ENCODE assay signal across 13 cellular contexts in the genomic region with DNA sequence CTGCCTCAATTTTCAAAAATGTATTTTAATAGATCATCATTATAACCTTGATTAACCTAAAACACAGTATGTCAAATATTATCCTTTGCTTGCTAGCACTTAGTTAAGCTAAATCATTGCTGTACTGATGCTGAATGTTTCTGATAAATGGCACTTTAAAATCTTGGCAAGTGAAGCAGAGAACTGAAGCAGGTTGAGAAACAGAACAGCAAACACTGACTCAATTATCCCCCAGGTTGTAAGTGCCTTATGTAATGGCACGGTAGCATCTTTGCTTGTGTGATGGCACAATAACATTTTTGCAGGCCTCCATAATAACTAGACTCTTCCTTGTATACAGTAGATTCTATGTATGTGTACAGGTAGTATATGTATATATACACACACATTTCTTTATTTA. TPM values are rescaled to one million over a fixed set of nuclear protein-coding genes. Genes with fewer than 3 reads are reported as not detected.
"Had no signal": no experiment of that assay in that cellular context is flagged by ENCODE, and none has a peak within 500 bp of the region (broad histone marks: within the 10 kb centered on the region; RNA-seq: fewer than 3 reads in every experiment).

No MANE protein-coding gene starts in this region.

- ATAC-seq: gastrocnemius medialis had no signal

- H3K27ac Mint-ChIP-seq: activated CD4-positive, alpha-beta T cell treated with anti-CD3 and anti-CD28 coated beads for 36 hours; endodermal cell; nephron; progenitor cell of endocrine pancreas; stimulated activated naive B cell treated with anti-CD40 and anti-IgM and Interleukin-4, amounts not matched to agents 10 μg/mL and 1 μg/mL and 100 μg/mL, for 72 hours had no signal

- H3K4me1 ChIP-seq: gastrocnemius medialis, lower lobe of right lung, right atrium auricular region had no signal

- H3K27me3 ChIP-seq: cardiac muscle cell, gastrocnemius medialis, heart left ventricle, right atrium auricular region had no signal

- H3K36me3 ChIP-seq: cardiac muscle cell, gastrocnemius medialis, heart left ventricle, lower lobe of right lung, right atrium auricular region had no signal

- H3K4me3 ChIP-seq: cardiac muscle cell, gastrocnemius medialis, heart left ventricle, lower lobe of right lung had no signal

- H3K9me3 ChIP-seq: gastrocnemius medialis, heart left ventricle, lower lobe of right lung, right atrium auricular region had no signal

- H3K4me3 Mint-ChIP-seq: activated CD4-positive, alpha-beta T cell treated with anti-CD3 and anti-CD28 coated beads for 36 hours; endodermal cell; immature natural killer cell; nephron; stimulated activated naive B cell treated with anti-CD40 and anti-IgM and Interleukin-4, amounts not matched to agents 10 μg/mL and 1 μg/mL and 100 μg/mL, for 72 hours had no signal

- DNase-seq: gastrocnemius medialis; lower lobe of right lung; stimulated activated CD4-positive, alpha-beta T cell treated with anti-CD3 and anti-CD28 coated beads, Interleukin-2, amount 100 ng/mL, for 48 hours; stimulated activated naive B cell treated with anti-CD40 and anti-IgM and Interleukin-4, amounts not matched to agents 10 μg/mL and 1 μg/mL and 100 μg/mL, for 72 hours had no signal

- FAIRE-seq: astrocyte had no signal

- H3K27me3 Mint-ChIP-seq: activated CD4-positive, alpha-beta T cell treated with anti-CD3 and anti-CD28 coated beads for 36 hours; stimulated activated naive B cell treated with anti-CD40 and anti-IgM and Interleukin-4, amounts not matched to agents 10 μg/mL and 1 μg/mL and 100 μg/mL, for 72 hours had no signal

- H3K27ac ChIP-seq: cardiac muscle cell, gastrocnemius medialis, heart left ventricle, lower lobe of right lung, right atrium auricular region had no signal

- H3K9me3 Mint-ChIP-seq: endodermal cell; immature natural killer cell; nephron; stimulated activated naive B cell treated with anti-CD40 and anti-IgM and Interleukin-4, amounts not matched to agents 10 μg/mL and 1 μg/mL and 100 μg/mL, for 72 hours had no signal

RNA-seq across cellular contexts. Expression of gene ARHGAP15, which starts 33.8 kb away (rescaled TPM):
- total RNA-seq: astrocyte, cardiac muscle cell, progenitor cell of endocrine pancreas had no signal
- polyA plus RNA-seq: cardiac muscle cell had no signal
